Comparison of ENCODE assay signal across 10 cellular contexts in the genomic region with DNA sequence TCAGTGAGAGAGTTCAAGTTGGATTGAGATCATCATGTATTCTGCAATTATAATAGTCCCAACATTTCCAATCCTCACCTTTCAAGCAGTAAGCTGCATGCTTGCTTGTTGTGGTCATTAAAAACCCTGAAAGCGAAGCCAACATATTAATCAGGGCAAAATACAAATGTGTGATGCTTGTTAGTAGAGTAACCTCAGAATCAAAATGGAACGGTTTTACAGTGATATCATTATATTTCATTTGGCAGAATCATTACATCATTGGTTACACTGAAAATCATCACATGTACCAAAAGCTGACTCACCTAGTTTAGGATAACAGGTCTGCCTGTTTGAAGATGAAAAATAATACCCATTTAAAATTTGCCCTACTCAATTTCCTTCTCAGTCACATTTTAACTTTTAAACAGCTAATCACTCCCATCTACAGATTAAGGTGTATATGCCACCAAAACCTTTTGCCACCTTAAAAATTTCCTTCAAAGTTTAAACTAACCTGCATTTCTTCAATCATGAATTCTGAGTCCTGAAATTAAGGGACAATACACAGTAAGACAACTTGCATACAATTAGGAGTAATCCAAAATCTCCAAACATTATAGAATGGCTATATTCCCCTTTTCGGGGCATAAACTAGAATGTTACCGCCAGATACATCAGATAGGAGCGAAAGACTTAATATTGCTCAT. TPM values are rescaled to one million over a fixed set of nuclear protein-coding genes. Genes with fewer than 3 reads are reported as not detected.
DNase-seq lines count a peak whose midpoint lies in the region; ATAC-seq and TF ChIP-seq lines count a peak whose summit lies in the region.
"Had no signal": no experiment of that assay in that cellular context is flagged by ENCODE, and none has a peak within 500 bp of the region (broad histone marks: within the 10 kb centered on the region; RNA-seq: fewer than 3 reads in every experiment).

No MANE protein-coding gene starts in this region.

- peak overlapping the region; percentile 54 for H3K4me3 Mint-ChIP-seq in osteocyte (ENCODE audit: unreplicated experiment)

- peak; percentile 21 for TF ChIP-seq POLR2A in GM18505 (IDR thresholded peaks at IDR 0.05; ENCODE audit: borderline replicate concordance, extremely low read depth, insufficient read depth, insufficient read length)

- peaks cover 42% of the 10 kb centered on the region for H3K36me3 Mint-ChIP-seq in osteocyte (ENCODE audit: unreplicated experiment)

- no peak for ATAC-seq in GM18505 (IDR thresholded peaks at IDR 0.05; ENCODE audit: unreplicated experiment)
- ATAC-seq in GM21786 (IDR thresholded peaks at IDR 0.05; ENCODE audit: unreplicated experiment): no peak
- no peak for ATAC-seq in left lobe of liver
- ATAC-seq in HG02763 (IDR thresholded peaks at IDR 0.05; ENCODE audit: unreplicated experiment): no peak

- H3K36me3 ChIP-seq in NT2/D1 (ENCODE audit: insufficient read depth, insufficient read length, low read length): peaks cover 73% of the 10 kb centered on the region

- peak overlapping the region; percentile 99 for H3K9ac ChIP-seq in NT2/D1 (ENCODE audit: insufficient read length, low read depth)

- no peaks in the 10 kb centered on the region for H3K27me3 Mint-ChIP-seq in osteocyte (ENCODE audit: unreplicated experiment)

- H3K27ac Mint-ChIP-seq in osteocyte (ENCODE audit: unreplicated experiment): peak overlapping the region; percentile 50

- DNase-seq in NT2/D1 (ENCODE audit: low read depth, low spot score) (no peak), cardiac fibroblast (ENCODE audit: low read depth in 2 of 2) (no peak), osteocyte (ENCODE audit: extremely low spot score, unreplicated experiment) (no peak), left lobe of liver (ENCODE audit: low spot score) (no peak)
- DNase-seq: adrenal gland, kidney, Right ventricle myocardium superior had no signal

- no peaks in the 10 kb centered on the region for H3K4me1 ChIP-seq in NT2/D1 (ENCODE audit: insufficient read depth, insufficient read length)

- H3K4me1 Mint-ChIP-seq in osteocyte (ENCODE audit: unreplicated experiment): peaks cover 30% of the 10 kb centered on the region

- no peaks in the 10 kb centered on the region for H3K9me3 ChIP-seq in NT2/D1 (ENCODE audit: insufficient read depth, low read length)
- H3K9me3 ChIP-seq: adrenal gland had no signal

- no peaks in the 10 kb centered on the region for H3K9me3 Mint-ChIP-seq in osteocyte (ENCODE audit: unreplicated experiment)

- H3K4me3 ChIP-seq in NT2/D1 (ENCODE audit: insufficient read length, low read depth) (peak overlapping the region; percentile 98), cardiac fibroblast (replicated peaks in 1 of 2; ENCODE audit: low read depth in 2 of 2, low read length in 2 of 2) (peak overlapping the region; percentile 18 to 94)
- H3K4me3 ChIP-seq: adrenal gland had no signal

- TF ChIP-seq CTCF in cardiac fibroblast (IDR thresholded peaks at IDR 0.05; ENCODE audit: low read depth, low read length): no peak
- no peak for TF ChIP-seq CTCF in osteocyte (IDR thresholded peaks at IDR 0.05)

- no peaks in the 10 kb centered on the region for H3K27me3 ChIP-seq in NT2/D1 (ENCODE audit: insufficient read depth, insufficient read length)
- H3K27me3 ChIP-seq: adrenal gland had no signal

RNA-seq across cellular contexts. Expression of gene GAS5, which starts 3.5 kb away (rescaled TPM):
- total RNA-seq in osteocyte (529 and 549 TPM in 2 replicates), left lobe of liver (52.0 TPM)

RNA-seq across cellular contexts. Expression of gene ZBTB37, which starts 3.9 kb away (rescaled TPM):
- total RNA-seq in osteocyte (15.0 and 15.3 TPM in 2 replicates), left lobe of liver (4.7 TPM)

RNA-seq across cellular contexts. Expression of gene CENPL, which starts 39.6 kb away (rescaled TPM):
- 7.9 and 10.9 TPM in 2 replicates for total RNA-seq in osteocyte
- total RNA-seq in left lobe of liver: 1.1 TPM

RNA-seq across cellular contexts. Expression of gene DARS2, which starts 39.9 kb away (rescaled TPM):
- total RNA-seq in osteocyte (12.8 and 13.1 TPM in 2 replicates), left lobe of liver (11.1 TPM)

RNA-seq across cellular contexts. Expression of gene SERPINC1, which starts 52.8 kb away (rescaled TPM):
- total RNA-seq in osteocyte: 0.40 TPM in 1 of 2 replicates, not detected in the other
- 2,515 TPM for total RNA-seq in left lobe of liver
